14 cellular contexts compared by ENCODE assay signal in genomic region chr1:184419734-184420161, GRCh38. TPM values are rescaled to one million over a fixed set of nuclear protein-coding genes. Genes with fewer than 3 reads are reported as not detected.
DNase-seq lines count a peak whose midpoint lies in the region; ATAC-seq and TF ChIP-seq lines count a peak whose summit lies in the region.
"Had no signal": no experiment of that assay in that cellular context is flagged by ENCODE, and none has a peak within 500 bp of the region (broad histone marks: within the 10 kb centered on the region; RNA-seq: fewer than 3 reads in every experiment).

No MANE protein-coding gene starts in this region.

- TF ChIP-seq CTCF in AG10803 (conservative IDR thresholded peaks at IDR 0.05; ENCODE audit: low read length), result no peak
- TF ChIP-seq CTCF in IMR-90 (conservative IDR thresholded peaks at IDR 0.05; ENCODE audit: low read depth, low read length), result no peak
- TF ChIP-seq CTCF in colonic mucosa (IDR thresholded peaks at IDR 0.05), result no peak
- TF ChIP-seq CTCF in mesothelial cell of epicardium (IDR thresholded peaks at IDR 0.05; ENCODE audit: unreplicated experiment), result no peak
- TF ChIP-seq CTCF in left ventricle myocardium inferior (IDR thresholded peaks at IDR 0.05; ENCODE audit: borderline replicate concordance), result no peak

- intact Hi-C loops in IMR-90 (cut with micrococcal nuclease) (no loop called here), colonic mucosa (cut with DNase I) (no loop called here), left ventricle myocardium inferior (cut with micrococcal nuclease) (no loop called here)

- no peaks in the 10 kb centered on the region for H3K79me2 ChIP-seq in Karpas-422 (ENCODE audit: low read length)

- no peak overlapping the region for H4K91ac ChIP-seq in IMR-90 (ENCODE audit: insufficient read depth, low read depth, low read length)

- H4K8ac ChIP-seq in IMR-90 (ENCODE audit: low read depth in 2 of 2, low read length in 2 of 2), result peak overlapping the region in 1 of 2 experiments; percentile 2; a peak in 1 of 4 replicates

- H3K36me3 Mint-ChIP-seq in mesothelial cell of epicardium, result peaks cover 2% of the 10 kb centered on the region
- H3K36me3 Mint-ChIP-seq: activated naive CD8-positive, alpha-beta T cell treated with anti-CD3 and anti-CD28 coated beads, Interleukin-2, amount 10 ng/mL, durations not matched to agents 7 days and 5 days had no signal

- peaks cover 6% of the 10 kb centered on the region for H3K4me1 ChIP-seq in IMR-90 (ENCODE audit: control insufficient read depth, insufficient read depth, low read length)
- H3K4me1 ChIP-seq in colonic mucosa, result peaks cover 12% of the 10 kb centered on the region
- H3K4me1 ChIP-seq in Karpas-422 (ENCODE audit: low read length), result no peaks in the 10 kb centered on the region
- H3K4me1 ChIP-seq in left ventricle myocardium inferior, result peaks cover 90% of the 10 kb centered on the region

- H3K9ac ChIP-seq in IMR-90 (ENCODE audit: low read depth, low read length) (no peak overlapping the region), colonic mucosa (ENCODE audit: low read depth in 2 of 2, low read length in 2 of 2) (no peak overlapping the region), Karpas-422 (ENCODE audit: low read length) (no peak overlapping the region)

- peak; percentile 12 for DNase-seq in AG10803 (ENCODE audit: low read depth)
- DNase-seq in IMR-90, result peak; percentile 36
- peak; percentile 55 for DNase-seq in colonic mucosa
- no peak for DNase-seq in mesothelial cell of epicardium (ENCODE audit: low spot score in 2 of 2, unreplicated experiment in 2 of 2)
- DNase-seq in Karpas-422, result no peak
- no peak for DNase-seq in left ventricle myocardium inferior
- DNase-seq in LoVo (ENCODE audit: low spot score), result no peak
- DNase-seq: activated naive CD8-positive, alpha-beta T cell treated with anti-CD3 and anti-CD28 coated beads, Interleukin-2, amount 10 ng/mL, durations not matched to agents 7 days and 5 days; dermis blood vessel endothelial cell; NCI-H2029; nucleus accumbens had no signal

- POLR2A ChIA-PET in IMR-90 (lab: Charles Lee; ENCODE audit: unreplicated experiment), result no interaction called here

- dilution Hi-C loops in IMR-90 (cut with HindIII; ENCODE audit: low sequenced_read_pairs, unreplicated experiment), result no loop called here

- H3K27ac ChIP-seq in IMR-90 (ENCODE audit: insufficient read depth, low read length), result no peak overlapping the region; the same call in 1 of the 2 replicates
- H3K27ac ChIP-seq in colonic mucosa, result peak overlapping the region; percentile 75
- no peak overlapping the region for H3K27ac ChIP-seq in Karpas-422 (ENCODE audit: low read length)
- H3K27ac ChIP-seq in left ventricle myocardium inferior (replicated peaks), result no peak overlapping the region
- H3K27ac ChIP-seq: VCaP had no signal

- TF ChIP-seq POLR2A in IMR-90 (IDR thresholded peaks at IDR 0.05; ENCODE audit: low read depth, low read length), result no peak

- H2BK20ac ChIP-seq in IMR-90 (ENCODE audit: low read depth, low read length), result no peak overlapping the region

- peaks cover 8 to 12% of the 10 kb centered on the region in 2 experiments; a peak in 2 of 4 replicates for H3K79me1 ChIP-seq in IMR-90 (ENCODE audit: low read depth in 1 of 2, low read length in 2 of 2)

- H3K23ac ChIP-seq in IMR-90 (ENCODE audit: low read depth, low read length), result no peak overlapping the region

- no peak for TF ChIP-seq RAD21 in IMR-90 (IDR thresholded peaks at IDR 0.05; ENCODE audit: low read length)

- H3K4ac ChIP-seq in IMR-90 (ENCODE audit: low read depth, low read length), result peak overlapping the region; percentile 1; the same call in 1 of the 2 replicates

- no peaks in the 10 kb centered on the region for H3K9me3 ChIP-seq in IMR-90 (ENCODE audit: control insufficient read depth, insufficient read depth, low read length)
- H3K9me3 ChIP-seq in colonic mucosa, result no peaks in the 10 kb centered on the region
- no peaks in the 10 kb centered on the region for H3K9me3 ChIP-seq in Karpas-422 (ENCODE audit: low read length)
- no peaks in the 10 kb centered on the region for H3K9me3 ChIP-seq in left ventricle myocardium inferior (replicated peaks)

- CTCF ChIA-PET in IMR-90 (lab: Yijun Ruan, JAX), result interaction anchor here (0.6 to 1.1 kb wide), 4 partner anchors 8 to 603 kb away, joined by 3 to 5 read pairs (median 3); no protein-coding TSS in a partner anchor

- no peak overlapping the region for H3K4me3 ChIP-seq in AG10803 (ENCODE audit: low read length)
- H3K4me3 ChIP-seq in IMR-90 (ENCODE audit: insufficient read depth, low read depth, low read length), result no peak overlapping the region
- H3K4me3 ChIP-seq in colonic mucosa, result no peak overlapping the region
- no peak overlapping the region for H3K4me3 ChIP-seq in Karpas-422 (ENCODE audit: low read length)
- no peak overlapping the region for H3K4me3 ChIP-seq in left ventricle myocardium inferior
- H3K4me3 ChIP-seq: K562 had no signal

- H4K5ac ChIP-seq in IMR-90 (ENCODE audit: low read depth, low read length), result no peak overlapping the region

- peak overlapping the region; percentile 46 for H2BK5ac ChIP-seq in IMR-90 (ENCODE audit: low read depth, low read length, poor library complexity, severe bottlenecking)

- H2BK15ac ChIP-seq in IMR-90 (ENCODE audit: low read depth, low read length), result no peak overlapping the region

- H3K4me2 ChIP-seq in IMR-90 (ENCODE audit: low read depth, low read length) (peak overlapping the region; percentile 21; the same call in 1 of the 2 replicates), Karpas-422 (ENCODE audit: low read depth, low read length, poor library complexity, severe bottlenecking) (no peak overlapping the region)

- no peaks in the 10 kb centered on the region for H3K36me3 ChIP-seq in IMR-90 (ENCODE audit: control insufficient read depth, insufficient read depth, low read length)
- H3K36me3 ChIP-seq in colonic mucosa, result no peaks in the 10 kb centered on the region
- H3K36me3 ChIP-seq in Karpas-422 (ENCODE audit: insufficient read depth, low read length), result no peaks in the 10 kb centered on the region
- no peaks in the 10 kb centered on the region for H3K36me3 ChIP-seq in left ventricle myocardium inferior

- H3K9me1 ChIP-seq in IMR-90 (ENCODE audit: insufficient read depth, low read length), result peaks cover 4% of the 10 kb centered on the region; the same call in 1 of the 2 replicates

- H2AFZ ChIP-seq in IMR-90 (replicated peaks; ENCODE audit: low read length, poor library complexity) (no peak overlapping the region), Karpas-422 (ENCODE audit: low read length) (no peak overlapping the region)

- H2BK120ac ChIP-seq in IMR-90 (ENCODE audit: low read depth, low read length), result no peak overlapping the region

- H3K27ac Mint-ChIP-seq in mesothelial cell of epicardium, result peak overlapping the region; percentile 63
- H3K27ac Mint-ChIP-seq: activated naive CD8-positive, alpha-beta T cell treated with anti-CD3 and anti-CD28 coated beads, Interleukin-2, amount 10 ng/mL, durations not matched to agents 7 days and 5 days had no signal

- no peak overlapping the region; the same call in 1 of the 2 replicates for H3K14ac ChIP-seq in IMR-90 (replicated peaks; ENCODE audit: low read depth, low read length)

- H3K56ac ChIP-seq in IMR-90 (ENCODE audit: extremely low read depth, insufficient read depth, low read length), result no peak overlapping the region

- peaks cover 81% of the 10 kb centered on the region for H3K4me1 Mint-ChIP-seq in mesothelial cell of epicardium

- BruUV-seq in IMR-90 (replicated peaks; lab: Mats Ljungman, UMichigan), result no TSS peak

- no peaks in the 10 kb centered on the region for H3K27me3 ChIP-seq in IMR-90 (ENCODE audit: control insufficient read depth, insufficient read depth, low read length)
- no peaks in the 10 kb centered on the region for H3K27me3 ChIP-seq in colonic mucosa
- no peaks in the 10 kb centered on the region for H3K27me3 ChIP-seq in Karpas-422 (ENCODE audit: low read length)
- H3K27me3 ChIP-seq in left ventricle myocardium inferior (ENCODE audit: low read depth), result no peaks in the 10 kb centered on the region

- H3K4me3 Mint-ChIP-seq in mesothelial cell of epicardium, result no peak overlapping the region
- H3K4me3 Mint-ChIP-seq: activated naive CD8-positive, alpha-beta T cell treated with anti-CD3 and anti-CD28 coated beads, Interleukin-2, amount 10 ng/mL, durations not matched to agents 7 days and 5 days had no signal

- no peaks in the 10 kb centered on the region for H3K27me3 Mint-ChIP-seq in mesothelial cell of epicardium (ENCODE audit: low read depth)

- H3K18ac ChIP-seq in IMR-90 (ENCODE audit: low read depth, low read length), result no peak overlapping the region; the same call in 1 of the 2 replicates

- H2AK9ac ChIP-seq in IMR-90 (replicated peaks; ENCODE audit: low read depth, low read length, poor library complexity), result no peak overlapping the region

- H3K9me2 ChIP-seq in Karpas-422 (replicated peaks; ENCODE audit: insufficient read depth, low read length), result no peaks in the 10 kb centered on the region

- peaks cover 3% of the 10 kb centered on the region; the same call in 1 of the 2 replicates for H4K20me1 ChIP-seq in IMR-90 (ENCODE audit: insufficient read depth, low read length)
- H4K20me1 ChIP-seq in Karpas-422 (ENCODE audit: insufficient read depth, low read depth, low read length), result no peaks in the 10 kb centered on the region

- ATAC-seq in IMR-90 (ENCODE audit: low read depth) (peak; percentile 31), HG03039 (IDR thresholded peaks at IDR 0.05; ENCODE audit: unreplicated experiment) (no peak)
- ATAC-seq: K562 had no signal

- in situ Hi-C loops in IMR-90 (cut with MboI; ENCODE audit: low sequenced_read_pairs), result no loop called here

- H2AK5ac ChIP-seq in IMR-90 (ENCODE audit: low read depth, low read length), result peak overlapping the region; percentile 52; the same call in 1 of the 2 replicates

- WGBS in IMR-90 (ENCODE audit: extremely low coverage in 2 of 2, insufficient read length in 1 of 2), 2 experiments, result 86% methylated on average over 2 of the region's 3 CpGs; no CpG with 5 or more reads in 1 of the 2 experiments

- peaks cover 5% of the 10 kb centered on the region for H3K9me3 Mint-ChIP-seq in mesothelial cell of epicardium
- H3K9me3 Mint-ChIP-seq: activated naive CD8-positive, alpha-beta T cell treated with anti-CD3 and anti-CD28 coated beads, Interleukin-2, amount 10 ng/mL, durations not matched to agents 7 days and 5 days had no signal

TF ChIP-seq in IMR-90, 13 proteins besides CTCF, POLR2A, EP300 and RAD21 (continues in another document):
- TF ChIP-seq RFX5 (IDR thresholded peaks at IDR 0.05; ENCODE audit: low read depth, low read length) (no peak), CEBPB (IDR thresholded peaks at IDR 0.05; ENCODE audit: low read depth, low read length) (no peak), MAZ (IDR thresholded peaks at IDR 0.05; ENCODE audit: borderline replicate concordance, low read depth, low read length) (no peak), RCOR1 (IDR thresholded peaks at IDR 0.05; ENCODE audit: insufficient replicate concordance, low read length) (no peak)

RNA-seq across cellular contexts. Expression of gene C1orf21, which starts 32.9 kb away (rescaled TPM):
- total RNA-seq in IMR-90 (2012; rRNA removed) (9.9 and 15.8 TPM in 2 replicates), colonic mucosa (10 to 100 TPM; 68.1 to 81.1 TPM), mesothelial cell of epicardium (33.1 to 34.7 TPM (median 34.3 TPM) in 3 replicates), left ventricle myocardium inferior (79.9 TPM)
- 5.9 and 6.4 TPM in 2 replicates for polyA plus RNA-seq in IMR-90 (2012; rRNA removed)
- 0.59 and 0.69 TPM in 2 replicates for polyA plus RNA-seq in IMR-90 (2012; cell fraction: cytosol; rRNA removed)
- polyA plus RNA-seq in IMR-90 (2012; cell fraction: nucleus; rRNA removed; ENCODE audit: low replicate concordance), result 0.55 and 3.0 TPM in 2 replicates
- total RNA-seq in Karpas-422 (2014; rRNA removed; shearing (Covaris generic); ENCODE audit: low replicate concordance), result not detected in 2 replicates

Comparison
In these comparisons a context has a peak if more than half of its experiments do, and no peak if none do; other contexts are left out.
1. DNase-seq: peak in AG10803 (single experiment), IMR-90 (single experiment) and colonic mucosa (single experiment); none in mesothelial cell of epicardium (0 of 2), Karpas-422 (single experiment), left ventricle myocardium inferior (single experiment) and LoVo (single experiment).
2. RNA of gene C1orf21, which starts 32.9 kb away (total RNA-seq): 68.1 to 81.1 TPM in colonic mucosa, 79.9 TPM in left ventricle myocardium inferior (single experiment), 33.1 to 34.7 TPM in mesothelial cell of epicardium and 9.9 to 15.8 TPM in IMR-90; not detected in Karpas-422; every median in the first group is over 10 times any median in the second.